In the genomic region with DNA sequence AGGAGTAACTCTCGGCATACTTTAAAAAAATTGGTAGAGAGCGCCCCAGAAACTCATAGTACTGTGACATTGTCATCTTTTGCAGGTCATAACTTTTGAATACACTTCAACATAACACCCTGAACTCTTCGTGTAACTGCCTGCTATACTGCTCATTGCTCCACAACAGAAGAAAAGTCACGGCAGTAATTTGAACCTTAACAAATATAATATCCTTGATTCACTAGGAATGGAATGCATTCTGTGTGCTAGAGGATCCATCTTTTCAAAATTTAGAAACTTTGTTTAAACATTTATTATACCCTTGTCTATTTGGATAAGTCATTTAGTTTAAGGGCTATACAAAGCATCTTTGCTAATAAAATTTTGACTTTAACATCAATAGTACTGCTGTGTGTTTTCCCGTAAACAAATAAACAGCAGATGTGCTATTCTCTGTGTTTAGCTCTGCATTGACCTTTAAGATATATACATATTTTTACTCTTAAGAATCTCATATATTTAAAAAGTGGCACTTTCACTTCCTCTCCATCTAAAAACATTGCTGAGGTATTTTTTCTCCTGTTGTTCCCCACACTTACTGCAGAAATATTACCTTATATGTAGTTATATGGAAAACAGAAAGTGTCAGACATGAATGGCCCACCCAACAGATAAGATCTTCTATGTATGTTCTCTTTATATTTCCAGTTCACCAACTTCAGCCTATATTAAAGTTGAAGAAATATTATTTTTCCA, we compare ENCODE assay signal across 1 cellular context.
TF ChIP-seq lines count a peak whose summit lies in the region.

No MANE protein-coding gene starts in this region.

TF ChIP-seq in IMR-90, 13 proteins besides CTCF, POLR2A, EP300 and RAD21 (continued from another document):
- TF ChIP-seq BHLHE40 (IDR thresholded peaks at IDR 0.05; ENCODE audit: low read depth, low read length) (no peak), MAZ (IDR thresholded peaks at IDR 0.05; ENCODE audit: borderline replicate concordance, low read depth, low read length) (no peak), CEBPB (IDR thresholded peaks at IDR 0.05; ENCODE audit: low read depth, low read length) (0 out of 2 replicates have a peak, but pooled peaks have one; percentile 6), SMC3 (IDR thresholded peaks at IDR 0.05; ENCODE audit: low read depth, low read length) (no peak), CHD1 (IDR thresholded peaks at IDR 0.05; ENCODE audit: low read depth, low read length) (no peak), FOS (IDR thresholded peaks at IDR 0.05; ENCODE audit: low read depth, low read length) (no peak)
- TF ChIP-seq, protein P1, sequence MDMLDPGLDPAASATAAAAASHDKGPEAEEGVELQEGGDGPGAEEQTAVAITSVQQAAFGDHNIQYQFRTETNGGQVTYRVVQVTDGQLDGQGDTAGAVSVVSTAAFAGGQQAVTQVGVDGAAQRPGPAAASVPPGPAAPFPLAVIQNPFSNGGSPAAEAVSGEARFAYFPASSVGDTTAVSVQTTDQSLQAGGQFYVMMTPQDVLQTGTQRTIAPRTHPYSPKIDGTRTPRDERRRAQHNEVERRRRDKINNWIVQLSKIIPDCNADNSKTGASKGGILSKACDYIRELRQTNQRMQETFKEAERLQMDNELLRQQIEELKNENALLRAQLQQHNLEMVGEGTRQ (IDR thresholded peaks at IDR 0.05; ENCODE audit: low read depth, low read length), result no peak
